1 cellular context compared by ENCODE assay signal in genomic region chr20:64047968-64048401, GRCh38.
TF ChIP-seq lines count a peak whose summit lies in the region.

No MANE protein-coding gene starts in this region.

TF ChIP-seq in WTC11, 78 proteins besides CTCF, POLR2A, EP300 and RAD21 (continued from another document):
- no peak for TF ChIP-seq ZNF425 (CRISPR knock-in tag; conservative IDR thresholded peaks at IDR 0.05)
